ENCODE assay signal across 14 cellular contexts in the genomic region with DNA sequence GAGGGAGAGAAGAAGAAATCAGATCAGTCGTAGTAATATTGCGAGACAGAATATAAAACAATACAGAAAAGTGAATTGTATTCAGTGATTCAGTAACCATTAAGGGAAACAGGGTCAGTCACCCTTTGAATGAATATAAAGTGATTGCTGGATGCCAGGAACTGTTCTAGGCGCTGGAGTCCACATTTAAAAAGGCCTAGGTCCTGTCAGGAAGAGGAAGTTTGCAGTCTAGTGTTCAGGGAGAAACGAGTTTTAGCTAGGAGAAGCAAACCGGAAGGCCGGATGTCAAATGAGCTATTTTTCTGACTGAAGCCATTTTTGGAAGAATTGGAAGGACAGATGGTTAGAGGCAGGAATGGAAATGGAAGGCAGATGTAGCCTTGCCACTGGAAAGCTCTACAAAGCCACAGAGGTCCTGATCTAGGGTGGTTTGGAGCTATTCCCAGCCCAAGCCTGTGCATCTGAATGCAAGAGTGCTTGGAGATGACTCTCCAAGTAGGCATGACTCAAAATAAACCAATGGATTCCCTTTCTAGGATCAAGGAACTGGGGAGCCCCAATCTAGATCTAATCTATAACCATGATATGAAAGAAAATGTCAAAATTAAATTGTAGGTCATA. TPM values are rescaled to one million over a fixed set of nuclear protein-coding genes. Genes with fewer than 3 reads are reported as not detected.
DNase-seq lines count a peak whose midpoint lies in the region; ATAC-seq and TF ChIP-seq lines count a peak whose summit lies in the region.
"Had no signal": no experiment of that assay in that cellular context is flagged by ENCODE, and none has a peak within 500 bp of the region (broad histone marks: within the 10 kb centered on the region; RNA-seq: fewer than 3 reads in every experiment).

No MANE protein-coding gene starts in this region.

- TF ChIP-seq CTCF in fibroblast of villous mesenchyme (IDR thresholded peaks at IDR 0.05; ENCODE audit: insufficient read depth, low read depth, low read length), result no peak

- intact Hi-C loops in Right ventricle myocardium inferior (cut with DNase I), result no loop called here
- intact Hi-C loops in left cardiac atrium (cut with DNase I), result no loop called here

- peak; percentile 20 for ATAC-seq in Right ventricle myocardium inferior
- no peak for ATAC-seq in left cardiac atrium
- ATAC-seq in GM21786 (IDR thresholded peaks at IDR 0.05; ENCODE audit: unreplicated experiment), result no peak
- ATAC-seq: lower lobe of right lung; stimulated activated naive CD8-positive, alpha-beta T cell treated with anti-CD3 and anti-CD28 coated beads, Interleukin-15, Interleukin-2, amounts not matched to agents 100 U/mL and 50 U/mL, for 24 hours had no signal

- no peak overlapping the region for H3K4me3 ChIP-seq in fibroblast of villous mesenchyme (ENCODE audit: low read depth, low read length)
- H3K4me3 ChIP-seq: lower lobe of right lung, uterus had no signal

- no peak for DNase-seq in Right ventricle myocardium inferior (ENCODE audit: missing footprints)
- no peak for DNase-seq in left cardiac atrium
- peak; percentile 45 for DNase-seq in amniotic epithelial cell (ENCODE audit: low read depth)
- DNase-seq in fibroblast of villous mesenchyme (ENCODE audit: low read depth), result peak; percentile 38
- no peak for DNase-seq in RKO (ENCODE audit: low spot score)
- no peak for DNase-seq in T-helper 2 cell
- no peak for DNase-seq in SW 1271 (lab: John Stamatoyannopoulos, UW)
- DNase-seq: activated naive CD4-positive, alpha-beta T cell treated with anti-CD3 and anti-CD28 coated beads, Interleukin-2, amount 50 U/mL, for 16 hours; lower lobe of right lung; NCI-H2029; Right ventricle myocardium superior; stimulated activated naive CD8-positive, alpha-beta T cell treated with anti-CD3 and anti-CD28 coated beads, Interleukin-15, Interleukin-2, amounts not matched to agents 100 U/mL and 50 U/mL, for 24 hours; uterus had no signal

RNA-seq across cellular contexts. Expression of a gene that starts 36.9 kb away (rescaled TPM):
- total RNA-seq in Right ventricle myocardium inferior (11.6 TPM), left cardiac atrium (10 to 100 TPM in 1 of 2 donors, 1 to 10 TPM in 1; 9.8 to 10.8 TPM), fibroblast of villous mesenchyme (18.0 and 26.8 TPM in 2 replicates)

Comparison
In these comparisons a context has a peak if more than half of its experiments do, and no peak if none do; other contexts are left out.
1. DNase-seq: peak in amniotic epithelial cell (single experiment) and fibroblast of villous mesenchyme (single experiment); none in Right ventricle myocardium inferior (single experiment), left cardiac atrium (single experiment), RKO (single experiment), T-helper 2 cell (0 of 5) and SW 1271 (0 of 2).